In genomic region chr19:10412257-10412977, GRCh38 we compare ENCODE assay signal across 8 cellular contexts. TPM values are rescaled to one million over a fixed set of nuclear protein-coding genes. Genes with fewer than 3 reads are reported as not detected.
DNase-seq lines count a peak whose midpoint lies in the region; ATAC-seq and TF ChIP-seq lines count a peak whose summit lies in the region.

No MANE protein-coding gene starts in this region.

- peaks cover 26% of the 10 kb centered on the region for H3K36me3 ChIP-seq in DOHH2 (ENCODE audit: control insufficient read depth, low read length)

- peaks cover 4% of the 10 kb centered on the region for H3K27me3 Mint-ChIP-seq in activated T-helper 1 cell treated with anti-CD3 and anti-CD28 coated beads, Interleukin-12 subunit alpha, Interleukin-12 subunit beta, Interleukin-2, Interleukin-4 antibody, amounts not matched to agents 30 ng/mL and 10 ng/mL and 1 ng/mL, durations not matched to agents 14 hours and 24 hours and 36 hours (ENCODE audit: insufficient read depth)

- H3K4me1 ChIP-seq in DOHH2 (ENCODE audit: control insufficient read depth, low read length) = peaks cover 93% of the 10 kb centered on the region

- intact Hi-C loops in activated T-helper 1 cell treated with anti-CD3 and anti-CD28 coated beads, Interleukin-12 subunit alpha, Interleukin-12 subunit beta, Interleukin-2, Interleukin-4 antibody, amounts not matched to agents 30 ng/mL and 10 ng/mL and 1 ng/mL, durations not matched to agents 14 hours and 24 hours and 36 hours (cut with micrococcal nuclease) = loop anchor here (1.0 kb wide), 2 partner anchors 8 to 13 kb away; no protein-coding TSS in a partner anchor

- TF ChIP-seq CTCF in DOHH2 (IDR thresholded peaks at IDR 0.05; ENCODE audit: low read depth, low read length, poor library complexity, severe bottlenecking) (no peak), GM20000 (IDR thresholded peaks at IDR 0.05; ENCODE audit: extremely low read depth, missing control alignments) (no peak)

- H3K4me3 Mint-ChIP-seq in activated T-helper 1 cell treated with anti-CD3 and anti-CD28 coated beads, Interleukin-12 subunit alpha, Interleukin-12 subunit beta, Interleukin-2, Interleukin-4 antibody, amounts not matched to agents 30 ng/mL and 10 ng/mL and 1 ng/mL, durations not matched to agents 14 hours and 24 hours and 36 hours = peak overlapping the region; percentile 60

- no peaks in the 10 kb centered on the region for H3K9me3 Mint-ChIP-seq in activated T-helper 1 cell treated with anti-CD3 and anti-CD28 coated beads, Interleukin-12 subunit alpha, Interleukin-12 subunit beta, Interleukin-2, Interleukin-4 antibody, amounts not matched to agents 30 ng/mL and 10 ng/mL and 1 ng/mL, durations not matched to agents 14 hours and 24 hours and 36 hours

- peaks cover 56% of the 10 kb centered on the region for H3F3A ChIP-seq in DOHH2 (ENCODE audit: control insufficient read depth, insufficient read depth)

- H3K9me2 ChIP-seq in DOHH2 (replicated peaks; ENCODE audit: control insufficient read depth, low read length) = no peaks in the 10 kb centered on the region

- H3K4me2 ChIP-seq in DOHH2 (ENCODE audit: low read length) = peak overlapping the region; percentile 89

- H3K79me2 ChIP-seq in DOHH2 (ENCODE audit: control insufficient read depth, low read length) = peaks cover 36% of the 10 kb centered on the region

- peaks cover 4% of the 10 kb centered on the region; the same call in 1 of the 2 replicates for H3K9me3 ChIP-seq in DOHH2 (ENCODE audit: control insufficient read depth, insufficient read depth, low read length)

- H3K36me3 Mint-ChIP-seq in activated T-helper 1 cell treated with anti-CD3 and anti-CD28 coated beads, Interleukin-12 subunit alpha, Interleukin-12 subunit beta, Interleukin-2, Interleukin-4 antibody, amounts not matched to agents 30 ng/mL and 10 ng/mL and 1 ng/mL, durations not matched to agents 14 hours and 24 hours and 36 hours (ENCODE audit: low read depth) = peaks cover 5% of the 10 kb centered on the region

- H4K20me1 ChIP-seq in DOHH2 (ENCODE audit: control insufficient read depth, insufficient read depth, low read depth, low read length) = no peaks in the 10 kb centered on the region

- H3K4me1 Mint-ChIP-seq in activated T-helper 1 cell treated with anti-CD3 and anti-CD28 coated beads, Interleukin-12 subunit alpha, Interleukin-12 subunit beta, Interleukin-2, Interleukin-4 antibody, amounts not matched to agents 30 ng/mL and 10 ng/mL and 1 ng/mL, durations not matched to agents 14 hours and 24 hours and 36 hours (ENCODE audit: low read depth) = peaks cover 72% of the 10 kb centered on the region

- H3K27ac ChIP-seq in DOHH2 (ENCODE audit: low read depth, low read length) = peak overlapping the region; percentile 96

- H3K27ac Mint-ChIP-seq in activated T-helper 1 cell treated with anti-CD3 and anti-CD28 coated beads, Interleukin-12 subunit alpha, Interleukin-12 subunit beta, Interleukin-2, Interleukin-4 antibody, amounts not matched to agents 30 ng/mL and 10 ng/mL and 1 ng/mL, durations not matched to agents 14 hours and 24 hours and 36 hours = peak overlapping the region; percentile 95

- peak overlapping the region; percentile 67 for H3K4me3 ChIP-seq in DOHH2 (ENCODE audit: low read length)

- no peaks in the 10 kb centered on the region for H3K27me3 ChIP-seq in DOHH2 (ENCODE audit: control insufficient read depth, low read length)

- ATAC-seq in GM19438 (IDR thresholded peaks at IDR 0.05; ENCODE audit: low read depth, unreplicated experiment) (peak; percentile 59), HG03196 (IDR thresholded peaks at IDR 0.05; ENCODE audit: unreplicated experiment) (peak; percentile 63)

- peak; percentile 52 for DNase-seq in activated T-helper 1 cell treated with anti-CD3 and anti-CD28 coated beads, Interleukin-12 subunit alpha, Interleukin-12 subunit beta, Interleukin-2, Interleukin-4 antibody, amounts not matched to agents 30 ng/mL and 10 ng/mL and 1 ng/mL, durations not matched to agents 14 hours and 24 hours and 36 hours (ENCODE audit: low spot score)
- DNase-seq in GM20000 (ENCODE audit: low spot score) (no peak), epidermal melanocyte (ENCODE audit: insufficient read length, low spot score) (no peak), NCI-H2196 (lab: John Stamatoyannopoulos, UW; ENCODE audit: unreplicated experiment) (no peak), NCI-H1930 (lab: John Stamatoyannopoulos, UW) (no peak)

RNA-seq across cellular contexts. Expression of gene PDE4A, which starts 7.9 kb away (rescaled TPM):
- 67.7 and 71.1 TPM in 2 replicates for total RNA-seq in activated T-helper 1 cell treated with anti-CD3 and anti-CD28 coated beads, Interleukin-12 subunit alpha, Interleukin-12 subunit beta, Interleukin-2, Interleukin-4 antibody, amounts not matched to agents 30 ng/mL and 10 ng/mL and 1 ng/mL, durations not matched to agents 14 hours and 24 hours and 36 hours

RNA-seq across cellular contexts. Expression of gene CDC37, which starts 9.1 kb away (rescaled TPM):
- 320 and 326 TPM in 2 replicates for total RNA-seq in activated T-helper 1 cell treated with anti-CD3 and anti-CD28 coated beads, Interleukin-12 subunit alpha, Interleukin-12 subunit beta, Interleukin-2, Interleukin-4 antibody, amounts not matched to agents 30 ng/mL and 10 ng/mL and 1 ng/mL, durations not matched to agents 14 hours and 24 hours and 36 hours

RNA-seq across cellular contexts. Expression of gene TYK2, which starts 32.0 kb away (rescaled TPM):
- 268 and 271 TPM in 2 replicates for total RNA-seq in activated T-helper 1 cell treated with anti-CD3 and anti-CD28 coated beads, Interleukin-12 subunit alpha, Interleukin-12 subunit beta, Interleukin-2, Interleukin-4 antibody, amounts not matched to agents 30 ng/mL and 10 ng/mL and 1 ng/mL, durations not matched to agents 14 hours and 24 hours and 36 hours
